In the genomic region with DNA sequence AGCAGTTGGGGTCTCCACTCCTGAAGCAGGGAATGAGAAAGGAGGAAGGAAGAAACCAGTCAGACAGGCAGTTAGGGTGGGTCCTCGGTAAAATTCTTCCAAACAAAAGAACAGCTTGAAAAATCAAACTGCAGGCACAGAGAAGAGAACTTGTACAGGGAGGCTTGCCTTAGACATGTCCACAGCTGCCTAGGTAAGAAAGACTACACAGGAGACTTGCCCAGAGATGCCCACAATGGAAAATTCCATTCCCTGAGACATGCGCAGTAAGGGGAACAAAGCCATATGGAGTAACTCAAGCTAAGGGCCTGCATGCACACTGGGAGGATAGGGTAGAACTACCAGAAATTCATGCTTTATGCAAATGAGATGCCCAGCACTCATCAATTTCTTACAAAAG, we compare ENCODE assay signal across 16 cellular contexts. TPM values are rescaled to one million over a fixed set of nuclear protein-coding genes. Genes with fewer than 3 reads are reported as not detected.
DNase-seq lines count a peak whose midpoint lies in the region; ATAC-seq and TF ChIP-seq lines count a peak whose summit lies in the region.
"Had no signal": no experiment of that assay in that cellular context is flagged by ENCODE, and none has a peak within 500 bp of the region (broad histone marks: within the 10 kb centered on the region; RNA-seq: fewer than 3 reads in every experiment).

No MANE protein-coding gene starts in this region.

- dilution Hi-C loops in mammary epithelial cell (cut with HindIII; ENCODE audit: low sequenced_read_pairs), result no loop called here

- no peaks in the 10 kb centered on the region for H4K20me1 ChIP-seq in mammary epithelial cell (ENCODE audit: insufficient read depth, low read length)

- POLR2A ChIA-PET in RWPE1 (lab: Yijun Ruan, JAX; ENCODE audit: low non-redundant PET), result no interaction called here

- H3K27ac ChIP-seq in RWPE1 (peak overlapping the region; percentile 66), mammary epithelial cell (ENCODE audit: insufficient read depth, low read depth, low read length) (peak overlapping the region; percentile 57)
- H3K27ac ChIP-seq: A549, C4-2B, GM23248 had no signal

- peak overlapping the region; percentile 71 for H2AFZ ChIP-seq in mammary epithelial cell (ENCODE audit: low read depth, low read length)
- H2AFZ ChIP-seq: GM23248 had no signal

- no peaks in the 10 kb centered on the region for H3K4me1 Mint-ChIP-seq in type B pancreatic cell (ENCODE audit: unreplicated experiment)
- H3K4me1 Mint-ChIP-seq: CD4-positive, alpha-beta memory T cell had no signal

- H3K27me3 ChIP-seq in mammary epithelial cell (ENCODE audit: insufficient read depth, low read length), result no peaks in the 10 kb centered on the region
- H3K27me3 ChIP-seq: BE2C had no signal

- BruUV-seq in mammary epithelial cell (replicated peaks; lab: Mats Ljungman, UMichigan), result no TSS peak

- in situ Hi-C loops in mammary epithelial cell (cut with MboI; ENCODE audit: low sequenced_read_pairs in 2 of 2), result no loop called here

- intact Hi-C loops in mammary epithelial cell (cut with micrococcal nuclease), result no loop called here

- DNase-seq in RWPE1 (ENCODE audit: low spot score) (no peak), mammary epithelial cell (peak; percentile 48), type B pancreatic cell (ENCODE audit: extremely low spot score, unreplicated experiment) (no peak), NK-92 (lab: John Stamatoyannopoulos, UW; ENCODE audit: unreplicated experiment) (no peak)
- DNase-seq: BE2C; CD4-positive, alpha-beta memory T cell; DMS153; DMS79 treated with DMSO at 0.1 percent for 48 hours; EL; GM23248; H7 had no signal

- no peaks in the 10 kb centered on the region for H3K27me3 Mint-ChIP-seq in type B pancreatic cell
- H3K27me3 Mint-ChIP-seq: CD4-positive, alpha-beta memory T cell had no signal

- no peak overlapping the region for H3K4me2 ChIP-seq in mammary epithelial cell (ENCODE audit: insufficient read depth, low read depth, low read length)
- H3K4me2 ChIP-seq: A549 had no signal

- no peaks in the 10 kb centered on the region for H3K36me3 ChIP-seq in mammary epithelial cell (ENCODE audit: insufficient read depth, low read length)
- H3K36me3 ChIP-seq: BE2C had no signal

- WGBS in mammary epithelial cell (ENCODE audit: low coverage, missing lambda C conversion rate), result 86% methylated on average over 2 of the region's 2 CpGs

- no peaks in the 10 kb centered on the region for H3K79me2 ChIP-seq in mammary epithelial cell (ENCODE audit: insufficient read depth, low read length)

- H3K4me1 ChIP-seq in mammary epithelial cell (ENCODE audit: insufficient read depth, low read length), result peaks cover 13% of the 10 kb centered on the region
- H3K4me1 ChIP-seq: A549, BE2C had no signal

- H3K9ac ChIP-seq in mammary epithelial cell (ENCODE audit: insufficient read depth, low read length), result no peak overlapping the region
- H3K9ac ChIP-seq: GM23248 had no signal

- ATAC-seq in esophagus mucosa (peak; percentile 74), HG03354 (IDR thresholded peaks at IDR 0.05; ENCODE audit: poor library complexity, severe bottlenecking, unreplicated experiment) (no peak)
- ATAC-seq: A549 had no signal

- CTCF ChIA-PET in RWPE1 (lab: Yijun Ruan, JAX), result interaction anchor here (0.9 kb wide), 1 partner anchor 14 kb away, joined by 3 read pairs; no protein-coding TSS in a partner anchor
- CTCF ChIA-PET in mammary epithelial cell (lab: Charles Lee; ENCODE audit: low non-redundant PET), result no interaction called here

- no peaks in the 10 kb centered on the region for H3K9me3 Mint-ChIP-seq in type B pancreatic cell

- no peak overlapping the region for H3K4me3 ChIP-seq in mammary epithelial cell (replicated peaks in 1 of 3; ENCODE audit: insufficient read depth in 1 of 3, low read depth in 2 of 3, low read length in 3 of 3)
- H3K4me3 ChIP-seq: A549, GM23248 had no signal

- peaks cover 13% of the 10 kb centered on the region for H3K9me3 ChIP-seq in mammary epithelial cell (replicated peaks; ENCODE audit: insufficient read depth, low read length)
- H3K9me3 ChIP-seq: BE2C had no signal

- peak overlapping the region; percentile 80 for H3K27ac Mint-ChIP-seq in type B pancreatic cell

- no peak overlapping the region for H3K4me3 Mint-ChIP-seq in type B pancreatic cell

- TF ChIP-seq CTCF in RWPE1 (conservative IDR thresholded peaks at IDR 0.05; ENCODE audit: low read depth), result no peak
- no peak for TF ChIP-seq CTCF in mammary epithelial cell (conservative IDR thresholded peaks at IDR 0.05 in 1 of 2, IDR thresholded peaks at IDR 0.05 in 1 of 2; ENCODE audit: extremely low read depth in 1 of 2, insufficient read depth in 1 of 2, low read depth in 1 of 2, low read length in 2 of 2)
- no peak for TF ChIP-seq CTCF in type B pancreatic cell (conservative IDR thresholded peaks at IDR 0.05)

- H3K36me3 Mint-ChIP-seq in type B pancreatic cell, result peaks cover 26% of the 10 kb centered on the region

RNA-seq across cellular contexts. Expression of gene KCNJ11, which starts 9.8 kb away (rescaled TPM):
- total RNA-seq in mammary epithelial cell (not detected), esophagus mucosa (0.36 TPM), type B pancreatic cell (ENCODE audit: low replicate concordance) (18.6 and 25.4 TPM in 2 replicates)
- polyA plus RNA-seq in mammary epithelial cell, result 0.06 TPM
- polyA minus RNA-seq in mammary epithelial cell, result not detected
- total RNA-seq: CD4-positive, alpha-beta memory T cell; GM23248 had no signal
- polyA plus RNA-seq: AG04450, GM23248 had no signal

RNA-seq across cellular contexts. Expression of gene NCR3LG1, which starts 27.1 kb away (rescaled TPM):
- 10 to 100 TPM in 1 of 2 donors, 1 to 10 TPM in 1; 8.7 to 10.1 TPM for total RNA-seq in mammary epithelial cell
- 2.3 TPM for polyA plus RNA-seq in mammary epithelial cell
- 7.5 TPM for polyA minus RNA-seq in mammary epithelial cell
- total RNA-seq in esophagus mucosa, result 1.4 TPM
- total RNA-seq in type B pancreatic cell (ENCODE audit: low replicate concordance), result 6.0 and 12.3 TPM in 2 replicates

Comparison
In these comparisons a context has a peak if more than half of its experiments do, and no peak if none do; other contexts are left out.
1. RNA of gene KCNJ11, which starts 9.8 kb away (total RNA-seq): 18.6 to 25.4 TPM in type B pancreatic cell; 0.36 TPM in esophagus mucosa (single experiment) and not detected in mammary epithelial cell; every median in the first group is over 10 times any median in the second.